ENCODE assay signal across 1 cellular context in the genomic region with DNA sequence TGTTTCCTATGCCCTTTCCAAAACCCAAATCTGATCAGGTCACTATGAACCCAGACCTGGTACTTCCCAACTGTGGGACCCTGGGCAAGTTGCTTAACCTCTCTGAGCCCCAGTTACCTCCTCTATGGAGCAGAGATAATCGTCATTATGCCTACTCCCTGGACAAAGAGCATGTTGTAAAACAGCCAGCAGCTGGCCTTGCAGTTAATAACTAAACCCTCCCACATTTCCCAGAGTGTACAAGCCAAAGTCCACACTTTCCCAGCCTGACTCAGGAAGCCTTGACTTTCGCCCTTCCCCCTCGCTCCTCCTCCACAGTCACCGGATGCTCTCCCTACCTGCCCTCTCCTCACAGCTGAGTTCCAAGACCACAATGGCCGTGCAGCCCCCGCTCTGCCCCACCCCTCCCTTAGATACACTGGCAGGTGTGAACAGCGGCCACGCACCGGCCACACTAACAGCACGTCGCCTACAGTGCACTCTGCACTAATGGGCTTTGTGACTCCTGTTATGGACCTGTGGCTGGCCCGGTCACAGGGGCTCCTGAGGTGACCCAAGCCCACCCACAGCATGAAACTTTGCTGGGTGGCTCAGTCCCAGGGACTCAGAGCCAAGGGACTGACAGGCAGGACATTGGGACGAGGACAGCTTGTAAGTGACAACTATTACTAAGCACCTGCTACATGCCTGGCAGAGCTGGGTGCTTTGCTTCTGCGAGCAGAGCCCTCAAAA.
TF ChIP-seq lines count a peak whose summit lies in the region.

No MANE protein-coding gene starts in this region.

TF ChIP-seq in HepG2, 621 proteins besides CTCF, POLR2A, EP300 and RAD21 (continued from another document and continues in another):
- TF ChIP-seq, protein P1, sequence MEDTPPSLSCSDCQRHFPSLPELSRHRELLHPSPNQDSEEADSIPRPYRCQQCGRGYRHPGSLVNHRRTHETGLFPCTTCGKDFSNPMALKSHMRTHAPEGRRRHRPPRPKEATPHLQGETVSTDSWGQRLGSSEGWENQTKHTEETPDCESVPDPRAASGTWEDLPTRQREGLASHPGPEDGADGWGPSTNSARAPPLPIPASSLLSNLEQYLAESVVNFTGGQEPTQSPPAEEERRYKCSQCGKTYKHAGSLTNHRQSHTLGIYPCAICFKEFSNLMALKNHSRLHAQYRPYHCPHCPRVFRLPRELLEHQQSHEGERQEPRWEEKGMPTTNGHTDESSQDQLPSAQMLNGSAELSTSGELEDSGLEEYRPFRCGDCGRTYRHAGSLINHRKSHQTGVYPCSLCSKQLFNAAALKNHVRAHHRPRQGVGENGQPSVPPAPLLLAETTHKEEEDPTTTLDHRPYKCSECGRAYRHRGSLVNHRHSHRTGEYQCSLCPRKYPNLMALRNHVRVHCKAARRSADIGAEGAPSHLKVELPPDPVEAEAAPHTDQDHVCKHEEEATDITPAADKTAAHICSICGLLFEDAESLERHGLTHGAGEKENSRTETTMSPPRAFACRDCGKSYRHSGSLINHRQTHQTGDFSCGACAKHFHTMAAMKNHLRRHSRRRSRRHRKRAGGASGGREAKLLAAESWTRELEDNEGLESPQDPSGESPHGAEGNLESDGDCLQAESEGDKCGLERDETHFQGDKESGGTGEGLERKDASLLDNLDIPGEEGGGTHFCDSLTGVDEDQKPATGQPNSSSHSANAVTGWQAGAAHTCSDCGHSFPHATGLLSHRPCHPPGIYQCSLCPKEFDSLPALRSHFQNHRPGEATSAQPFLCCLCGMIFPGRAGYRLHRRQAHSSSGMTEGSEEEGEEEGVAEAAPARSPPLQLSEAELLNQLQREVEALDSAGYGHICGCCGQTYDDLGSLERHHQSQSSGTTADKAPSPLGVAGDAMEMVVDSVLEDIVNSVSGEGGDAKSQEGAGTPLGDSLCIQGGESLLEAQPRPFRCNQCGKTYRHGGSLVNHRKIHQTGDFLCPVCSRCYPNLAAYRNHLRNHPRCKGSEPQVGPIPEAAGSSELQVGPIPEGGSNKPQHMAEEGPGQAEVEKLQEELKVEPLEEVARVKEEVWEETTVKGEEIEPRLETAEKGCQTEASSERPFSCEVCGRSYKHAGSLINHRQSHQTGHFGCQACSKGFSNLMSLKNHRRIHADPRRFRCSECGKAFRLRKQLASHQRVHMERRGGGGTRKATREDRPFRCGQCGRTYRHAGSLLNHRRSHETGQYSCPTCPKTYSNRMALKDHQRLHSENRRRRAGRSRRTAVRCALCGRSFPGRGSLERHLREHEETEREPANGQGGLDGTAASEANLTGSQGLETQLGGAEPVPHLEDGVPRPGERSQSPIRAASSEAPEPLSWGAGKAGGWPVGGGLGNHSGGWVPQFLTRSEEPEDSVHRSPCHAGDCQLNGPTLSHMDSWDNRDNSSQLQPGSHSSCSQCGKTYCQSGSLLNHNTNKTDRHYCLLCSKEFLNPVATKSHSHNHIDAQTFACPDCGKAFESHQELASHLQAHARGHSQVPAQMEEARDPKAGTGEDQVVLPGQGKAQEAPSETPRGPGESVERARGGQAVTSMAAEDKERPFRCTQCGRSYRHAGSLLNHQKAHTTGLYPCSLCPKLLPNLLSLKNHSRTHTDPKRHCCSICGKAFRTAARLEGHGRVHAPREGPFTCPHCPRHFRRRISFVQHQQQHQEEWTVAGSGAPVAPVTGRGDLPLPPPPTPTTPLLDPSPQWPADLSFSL (CRISPR knock-in tag; IDR thresholded peaks at IDR 0.05) = peak; percentile 51; the same call in 1 of the 2 replicates
- TF ChIP-seq ZNF143 (CRISPR knock-in tag; IDR thresholded peaks at IDR 0.05) = peak; percentile 58
- 0 out of 2 replicates have a peak, but pooled peaks have one; percentile 46 for TF ChIP-seq ZNF841 (CRISPR knock-in tag; IDR thresholded peaks at IDR 0.05; ENCODE audit: borderline replicate concordance)
- peak; percentile 88; the same call in 1 of the 2 replicates for TF ChIP-seq ZNF776 (CRISPR knock-in tag; IDR thresholded peaks at IDR 0.05)
- peak; percentile 28 for TF ChIP-seq POLR2AphosphoS5 (IDR thresholded peaks at IDR 0.05; ENCODE audit: low read depth, low read length)
- TF ChIP-seq REPIN1 (CRISPR knock-in tag; IDR thresholded peaks at IDR 0.05; ENCODE audit: borderline replicate concordance, low read depth) = peak; percentile 88
- TF ChIP-seq TEAD3 (CRISPR knock-in tag; optimal IDR thresholded peaks at IDR 0.05; ENCODE audit: borderline replicate concordance) = peak; percentile 80
- TF ChIP-seq ARHGAP35 (CRISPR knock-in tag; IDR thresholded peaks at IDR 0.05; ENCODE audit: borderline replicate concordance) = no peak; the same call in 1 of the 2 replicates
- no peak for TF ChIP-seq ZNF644 (CRISPR knock-in tag; IDR thresholded peaks at IDR 0.05; ENCODE audit: low read depth)
- no peak; the same call in 1 of the 2 replicates for TF ChIP-seq ATF7-NPFF (CRISPR knock-in tag; IDR thresholded peaks at IDR 0.05; ENCODE audit: low read depth)
- TF ChIP-seq, protein P2, sequence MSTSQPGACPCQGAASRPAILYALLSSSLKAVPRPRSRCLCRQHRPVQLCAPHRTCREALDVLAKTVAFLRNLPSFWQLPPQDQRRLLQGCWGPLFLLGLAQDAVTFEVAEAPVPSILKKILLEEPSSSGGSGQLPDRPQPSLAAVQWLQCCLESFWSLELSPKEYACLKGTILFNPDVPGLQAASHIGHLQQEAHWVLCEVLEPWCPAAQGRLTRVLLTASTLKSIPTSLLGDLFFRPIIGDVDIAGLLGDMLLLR (CRISPR knock-in tag; IDR thresholded peaks at IDR 0.05) = peak; percentile 90; the same call in 1 of the 2 replicates
- peak; percentile 67; the same call in 1 of the 2 replicates for TF ChIP-seq ZNF333 (CRISPR knock-in tag; IDR thresholded peaks at IDR 0.05; ENCODE audit: borderline replicate concordance)
- TF ChIP-seq SOX5 (CRISPR knock-in tag; IDR thresholded peaks at IDR 0.05; ENCODE audit: borderline replicate concordance) = peak; percentile 99
- TF ChIP-seq EHMT2 (IDR thresholded peaks at IDR 0.05; ENCODE audit: borderline replicate concordance, low read depth, low read length) = no peak
- 0 out of 2 replicates have a peak, but pooled peaks have one; percentile 48 for TF ChIP-seq ZSCAN12 (CRISPR knock-in tag; IDR thresholded peaks at IDR 0.05)
- peak; percentile 91 for TF ChIP-seq ZNF781 (CRISPR knock-in tag; IDR thresholded peaks at IDR 0.05; ENCODE audit: borderline replicate concordance, not compliant biosample characterization)
- TF ChIP-seq ZNF83 (CRISPR knock-in tag; IDR thresholded peaks at IDR 0.05; ENCODE audit: borderline replicate concordance) = 0 out of 2 replicates have a peak, but pooled peaks have one; percentile 86
- peak; percentile 79; the same call in 1 of the 2 replicates for TF ChIP-seq FOXC1 (CRISPR knock-in tag; IDR thresholded peaks at IDR 0.05; ENCODE audit: borderline replicate concordance)
- TF ChIP-seq, protein P3, sequence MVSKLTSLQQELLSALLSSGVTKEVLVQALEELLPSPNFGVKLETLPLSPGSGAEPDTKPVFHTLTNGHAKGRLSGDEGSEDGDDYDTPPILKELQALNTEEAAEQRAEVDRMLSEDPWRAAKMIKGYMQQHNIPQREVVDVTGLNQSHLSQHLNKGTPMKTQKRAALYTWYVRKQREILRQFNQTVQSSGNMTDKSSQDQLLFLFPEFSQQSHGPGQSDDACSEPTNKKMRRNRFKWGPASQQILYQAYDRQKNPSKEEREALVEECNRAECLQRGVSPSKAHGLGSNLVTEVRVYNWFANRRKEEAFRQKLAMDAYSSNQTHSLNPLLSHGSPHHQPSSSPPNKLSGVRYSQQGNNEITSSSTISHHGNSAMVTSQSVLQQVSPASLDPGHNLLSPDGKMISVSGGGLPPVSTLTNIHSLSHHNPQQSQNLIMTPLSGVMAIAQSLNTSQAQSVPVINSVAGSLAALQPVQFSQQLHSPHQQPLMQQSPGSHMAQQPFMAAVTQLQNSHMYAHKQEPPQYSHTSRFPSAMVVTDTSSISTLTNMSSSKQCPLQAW (CRISPR knock-in tag; IDR thresholded peaks at IDR 0.05) = peak; percentile 100
- peak; percentile 92; the same call in 1 of the 2 replicates for TF ChIP-seq CC2D1A (CRISPR knock-in tag; IDR thresholded peaks at IDR 0.05)
- TF ChIP-seq CEBPG (CRISPR knock-in tag; IDR thresholded peaks at IDR 0.05) = peak; percentile 57; the same call in 1 of the 2 replicates
- TF ChIP-seq ZNF773 (CRISPR knock-in tag; IDR thresholded peaks at IDR 0.05; ENCODE audit: borderline replicate concordance) = no peak
- peak; percentile 89 for TF ChIP-seq JUNB (CRISPR knock-in tag; IDR thresholded peaks at IDR 0.05; ENCODE audit: borderline replicate concordance)
- TF ChIP-seq, protein P4, sequence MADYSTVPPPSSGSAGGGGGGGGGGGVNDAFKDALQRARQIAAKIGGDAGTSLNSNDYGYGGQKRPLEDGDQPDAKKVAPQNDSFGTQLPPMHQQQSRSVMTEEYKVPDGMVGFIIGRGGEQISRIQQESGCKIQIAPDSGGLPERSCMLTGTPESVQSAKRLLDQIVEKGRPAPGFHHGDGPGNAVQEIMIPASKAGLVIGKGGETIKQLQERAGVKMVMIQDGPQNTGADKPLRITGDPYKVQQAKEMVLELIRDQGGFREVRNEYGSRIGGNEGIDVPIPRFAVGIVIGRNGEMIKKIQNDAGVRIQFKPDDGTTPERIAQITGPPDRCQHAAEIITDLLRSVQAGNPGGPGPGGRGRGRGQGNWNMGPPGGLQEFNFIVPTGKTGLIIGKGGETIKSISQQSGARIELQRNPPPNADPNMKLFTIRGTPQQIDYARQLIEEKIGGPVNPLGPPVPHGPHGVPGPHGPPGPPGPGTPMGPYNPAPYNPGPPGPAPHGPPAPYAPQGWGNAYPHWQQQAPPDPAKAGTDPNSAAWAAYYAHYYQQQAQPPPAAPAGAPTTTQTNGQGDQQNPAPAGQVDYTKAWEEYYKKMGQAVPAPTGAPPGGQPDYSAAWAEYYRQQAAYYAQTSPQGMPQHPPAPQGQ (CRISPR knock-in tag; IDR thresholded peaks at IDR 0.05; ENCODE audit: borderline replicate concordance) = peak; percentile 88; the same call in 1 of the 2 replicates
- TF ChIP-seq ZNF350 (CRISPR knock-in tag; IDR thresholded peaks at IDR 0.05; ENCODE audit: borderline replicate concordance, low read depth) = peak; percentile 98
- peak; percentile 77; the same call in 1 of the 2 replicates for TF ChIP-seq MIER2 (CRISPR knock-in tag; IDR thresholded peaks at IDR 0.05)
- TF ChIP-seq ZNF331 (CRISPR knock-in tag; IDR thresholded peaks at IDR 0.05) = peak; percentile 90
- TF ChIP-seq, protein P5, sequence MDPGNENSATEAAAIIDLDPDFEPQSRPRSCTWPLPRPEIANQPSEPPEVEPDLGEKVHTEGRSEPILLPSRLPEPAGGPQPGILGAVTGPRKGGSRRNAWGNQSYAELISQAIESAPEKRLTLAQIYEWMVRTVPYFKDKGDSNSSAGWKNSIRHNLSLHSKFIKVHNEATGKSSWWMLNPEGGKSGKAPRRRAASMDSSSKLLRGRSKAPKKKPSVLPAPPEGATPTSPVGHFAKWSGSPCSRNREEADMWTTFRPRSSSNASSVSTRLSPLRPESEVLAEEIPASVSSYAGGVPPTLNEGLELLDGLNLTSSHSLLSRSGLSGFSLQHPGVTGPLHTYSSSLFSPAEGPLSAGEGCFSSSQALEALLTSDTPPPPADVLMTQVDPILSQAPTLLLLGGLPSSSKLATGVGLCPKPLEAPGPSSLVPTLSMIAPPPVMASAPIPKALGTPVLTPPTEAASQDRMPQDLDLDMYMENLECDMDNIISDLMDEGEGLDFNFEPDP (CRISPR knock-in tag; conservative IDR thresholded peaks at IDR 0.05) = no peak
- peak; percentile 25; the same call in 1 of the 2 replicates for TF ChIP-seq ATM (IDR thresholded peaks at IDR 0.05; ENCODE audit: borderline replicate concordance)
- TF ChIP-seq YEATS4 (CRISPR knock-in tag; IDR thresholded peaks at IDR 0.05; ENCODE audit: borderline replicate concordance) = peak; percentile 89; the same call in 1 of the 2 replicates
- TF ChIP-seq TBX2 (CRISPR knock-in tag; IDR thresholded peaks at IDR 0.05; ENCODE audit: borderline replicate concordance) = peak; percentile 100
- TF ChIP-seq ZNF33A (CRISPR knock-in tag; IDR thresholded peaks at IDR 0.05; ENCODE audit: borderline replicate concordance) = 0 out of 2 replicates have a peak, but pooled peaks have one; percentile 75
- no peak for TF ChIP-seq TMF1 (CRISPR knock-in tag; IDR thresholded peaks at IDR 0.05; ENCODE audit: low read depth)
- peak; percentile 88; the same call in 1 of the 2 replicates for TF ChIP-seq MEIS2 (CRISPR knock-in tag; IDR thresholded peaks at IDR 0.05)
- TF ChIP-seq NFYC (CRISPR knock-in tag; IDR thresholded peaks at IDR 0.05) = 0 out of 2 replicates have a peak, but pooled peaks have one; percentile 18
- peak; percentile 99 for TF ChIP-seq TARDBP (CRISPR knock-in tag; IDR thresholded peaks at IDR 0.05)
- no peak for TF ChIP-seq MZF1 (CRISPR knock-in tag; IDR thresholded peaks at IDR 0.05; ENCODE audit: borderline replicate concordance)
- TF ChIP-seq NAIF1 (CRISPR knock-in tag; IDR thresholded peaks at IDR 0.05; ENCODE audit: borderline replicate concordance) = peak; percentile 91; the same call in 1 of the 2 replicates
- TF ChIP-seq RELA (CRISPR knock-in tag; IDR thresholded peaks at IDR 0.05) = no peak
- TF ChIP-seq, protein P6, sequence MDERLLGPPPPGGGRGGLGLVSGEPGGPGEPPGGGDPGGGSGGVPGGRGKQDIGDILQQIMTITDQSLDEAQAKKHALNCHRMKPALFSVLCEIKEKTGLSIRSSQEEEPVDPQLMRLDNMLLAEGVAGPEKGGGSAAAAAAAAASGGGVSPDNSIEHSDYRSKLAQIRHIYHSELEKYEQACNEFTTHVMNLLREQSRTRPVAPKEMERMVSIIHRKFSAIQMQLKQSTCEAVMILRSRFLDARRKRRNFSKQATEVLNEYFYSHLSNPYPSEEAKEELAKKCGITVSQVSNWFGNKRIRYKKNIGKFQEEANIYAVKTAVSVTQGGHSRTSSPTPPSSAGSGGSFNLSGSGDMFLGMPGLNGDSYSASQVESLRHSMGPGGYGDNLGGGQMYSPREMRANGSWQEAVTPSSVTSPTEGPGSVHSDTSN (CRISPR knock-in tag; IDR thresholded peaks at IDR 0.05) = no peak
- no peak for TF ChIP-seq KAT2B (IDR thresholded peaks at IDR 0.05; ENCODE audit: borderline replicate concordance, low read depth, low read length)
- peak; percentile 85 for TF ChIP-seq ZNF768 (CRISPR knock-in tag; IDR thresholded peaks at IDR 0.05)
- peak; percentile 97 for TF ChIP-seq ZNF451 (CRISPR knock-in tag; IDR thresholded peaks at IDR 0.05)
- no peak for TF ChIP-seq ZNF234 (CRISPR knock-in tag; conservative IDR thresholded peaks at IDR 0.05)
- peak; percentile 76; the same call in 1 of the 2 replicates for TF ChIP-seq SIN3A (IDR thresholded peaks at IDR 0.05; ENCODE audit: borderline replicate concordance, low read depth, low read length)
- peak; percentile 90 for TF ChIP-seq YY1 (IDR thresholded peaks at IDR 0.05; ENCODE audit: insufficient read depth, insufficient replicate concordance, low read depth, low read length)
- no peak for TF ChIP-seq ZNF7 (CRISPR knock-in tag; IDR thresholded peaks at IDR 0.05)
- TF ChIP-seq JUND (CRISPR knock-in tag; IDR thresholded peaks at IDR 0.05) = peak; percentile 72
- no peak for TF ChIP-seq ZNF24 (IDR thresholded peaks at IDR 0.05)
- no peak for TF ChIP-seq NBN (conservative IDR thresholded peaks at IDR 0.05)
- peak; percentile 92 for TF ChIP-seq ZNF572 (CRISPR knock-in tag; IDR thresholded peaks at IDR 0.05)
- peak; percentile 81; the same call in 1 of the 2 replicates for TF ChIP-seq ZNF616 (CRISPR knock-in tag; IDR thresholded peaks at IDR 0.05; ENCODE audit: low read depth)
- TF ChIP-seq ZBTB7B (CRISPR knock-in tag; IDR thresholded peaks at IDR 0.05) = peak; percentile 98
- peak; percentile 45; the same call in 1 of the 2 replicates for TF ChIP-seq EED (CRISPR knock-in tag; IDR thresholded peaks at IDR 0.05)
- peak; percentile 49; the same call in 1 of the 2 replicates for TF ChIP-seq KLF11 (CRISPR knock-in tag; IDR thresholded peaks at IDR 0.05)
- no peak for TF ChIP-seq ZNF75D (CRISPR knock-in tag; IDR thresholded peaks at IDR 0.05; ENCODE audit: borderline replicate concordance)
- 0 out of 2 replicates have a peak, but pooled peaks have one; percentile 60 for TF ChIP-seq GFI1 (CRISPR knock-in tag; IDR thresholded peaks at IDR 0.05; ENCODE audit: borderline replicate concordance)
